23 cellular contexts compared by ENCODE assay signal in genomic region chr11:11850668-11851067, GRCh38. TPM values are rescaled to one million over a fixed set of nuclear protein-coding genes. Genes with fewer than 3 reads are reported as not detected.
DNase-seq lines count a peak whose midpoint lies in the region; ATAC-seq, FAIRE-seq and TF ChIP-seq lines count a peak whose summit lies in the region.
"Had no signal": no experiment of that assay in that cellular context is flagged by ENCODE, and none has a peak within 500 bp of the region (broad histone marks: within the 10 kb centered on the region; RNA-seq: fewer than 3 reads in every experiment).

No MANE protein-coding gene starts in this region.

- peaks cover 98% of the 10 kb centered on the region for H3K79me2 ChIP-seq in K562 (ENCODE audit: control insufficient read depth, insufficient read depth, low read length)

- H3K4me1 Mint-ChIP-seq in activated naive CD4-positive, alpha-beta T cell treated with anti-CD3 and anti-CD28 coated beads, Interleukin-2, amount 50 U/mL, for 24 hours: peaks cover 72% of the 10 kb centered on the region
- peaks cover 51% of the 10 kb centered on the region for H3K4me1 Mint-ChIP-seq in HFFc6 (ENCODE audit: low read depth)

- peaks cover 10 to 43% of the 10 kb centered on the region in 2 experiments; a peak in 4 of 5 replicates for H3K4me1 ChIP-seq in K562 (replicated peaks in 1 of 2; ENCODE audit: control insufficient read depth in 2 of 2, insufficient read depth in 2 of 2, low read length in 2 of 2)
- peaks cover 24% of the 10 kb centered on the region for H3K4me1 ChIP-seq in rectal smooth muscle tissue (ENCODE audit: control insufficient read depth, insufficient read depth, low read length)

- peak; percentile 35 for FAIRE-seq in K562 (lab: Jason Lieb, UNC)
- FAIRE-seq: A204.1, H1 had no signal

- H3K27me3 ChIP-seq in K562 (ENCODE audit: control insufficient read depth in 2 of 2, insufficient read depth in 2 of 2, low read length in 2 of 2) (no peaks in the 10 kb centered on the region), rectal smooth muscle tissue (ENCODE audit: control insufficient read depth, insufficient read depth, low read length) (no peaks in the 10 kb centered on the region)
- H3K27me3 ChIP-seq: MG63, thyroid gland had no signal

- POLR2A ChIA-PET in K562 (lab: Yijun Ruan, JAX): interaction anchor here (1.0 to 2.0 kb wide), 3 partner anchors 8 to 39 kb away, joined by 3 to 8 read pairs (median 4); no protein-coding TSS in a partner anchor

- H2AFZ ChIP-seq in K562 (ENCODE audit: low read depth, low read length): no peak overlapping the region

- no peak for TF ChIP-seq POLR2A in K562 (conservative IDR thresholded peaks at IDR 0.05)

- H3K36me3 ChIP-seq in K562 (ENCODE audit: control insufficient read depth, insufficient read depth, low read length): peaks cover 3% of the 10 kb centered on the region; the same call in 1 of the 3 replicates
- no peaks in the 10 kb centered on the region for H3K36me3 ChIP-seq in rectal smooth muscle tissue (ENCODE audit: control insufficient read depth, insufficient read depth, low read length)
- H3K36me3 ChIP-seq: MG63, thyroid gland had no signal

- H3K36me3 Mint-ChIP-seq in activated naive CD4-positive, alpha-beta T cell treated with anti-CD3 and anti-CD28 coated beads, Interleukin-2, amount 50 U/mL, for 24 hours: no peaks in the 10 kb centered on the region
- H3K36me3 Mint-ChIP-seq in HFFc6 (ENCODE audit: low read depth): peaks cover 6% of the 10 kb centered on the region

- no TSS peak for BruUV-seq in K562 (replicated peaks; lab: Mats Ljungman, UMichigan)

- intact Hi-C loops in K562 (cut with micrococcal nuclease): no loop called here

- TF ChIP-seq RAD21 in K562 (CRISPR knock-in tag; conservative IDR thresholded peaks at IDR 0.05 in 1 of 2, IDR thresholded peaks at IDR 0.05 in 1 of 2): no peak

- peaks cover 11% of the 10 kb centered on the region; the same call in 1 of the 2 replicates for H4K20me1 ChIP-seq in K562 (replicated peaks; ENCODE audit: control insufficient read depth, insufficient read depth, low read length)

- ATAC-seq in K562: peak; percentile 66
- ATAC-seq in HG03378 (IDR thresholded peaks at IDR 0.05; ENCODE audit: unreplicated experiment): no peak
- ATAC-seq: Panc1; stimulated activated naive CD8-positive, alpha-beta T cell treated with anti-CD3 and anti-CD28 coated beads, Interleukin-15, Interleukin-2, amounts not matched to agents 100 U/mL and 50 U/mL, for 24 hours had no signal

- peak overlapping the region; percentile 35 for H3K4me2 ChIP-seq in K562 (ENCODE audit: insufficient read depth, low read length)

- H3K9ac ChIP-seq in K562 (ENCODE audit: insufficient read depth in 1 of 2, low read depth in 2 of 2, low read length in 2 of 2): peak overlapping the region; percentile 8 to 63; a peak in 2 of 4 replicates
- H3K9ac ChIP-seq in rectal smooth muscle tissue (ENCODE audit: low read length): no peak overlapping the region

- H3K9me1 ChIP-seq in K562 (ENCODE audit: control insufficient read depth, insufficient read depth, low read length): no peaks in the 10 kb centered on the region

- no peak for DNase-seq in activated naive CD4-positive, alpha-beta T cell (lab: John Stamatoyannopoulos, UW)
- DNase-seq in HFFc6: no peak
- DNase-seq in K562 (ENCODE audit: extremely low read depth in 1 of 4, low spot score in 3 of 4): peak in 1 of 4 experiments; percentile 64
- DNase-seq in effector CD8-positive, alpha-beta T cell (lab: John Stamatoyannopoulos, UW): no peak
- DNase-seq in SHP77 treated with DMSO at 0.1 percent for 48 hours (lab: John Stamatoyannopoulos, UW): no peak
- DNase-seq: activated CD4-positive, alpha-beta T cell treated with anti-CD3 and anti-CD28 coated beads, Interleukin-2, amount 50 U/mL, for 4 hours; cerebellar nuclear complex; DMS153; kidney glomerular epithelial cell; MG63; NCI-H2029; NCI-H524 treated with DMSO at 0.1 percent for 48 hours; stimulated activated CD4-positive, alpha-beta T cell treated with anti-CD3 and anti-CD28 coated beads, Interleukin-15, amount 100 ng/mL, for 24 hours; stimulated activated naive CD8-positive, alpha-beta T cell treated with anti-CD3 and anti-CD28 coated beads, Interleukin-15, Interleukin-2, amounts not matched to agents 100 U/mL and 50 U/mL, for 24 hours; thyroid gland had no signal

- in situ Hi-C loops in K562 (cut with MboI): no loop called here

- peak overlapping the region; percentile 35 for H3K27ac Mint-ChIP-seq in activated naive CD4-positive, alpha-beta T cell treated with anti-CD3 and anti-CD28 coated beads, Interleukin-2, amount 50 U/mL, for 24 hours
- H3K27ac Mint-ChIP-seq in HFFc6: peak overlapping the region; percentile 69
- H3K27ac Mint-ChIP-seq: activated T-helper 2 cell treated with anti-CD3 and anti-CD28 coated beads, Interferon-gamma antibody, Interleukin-2, Interleukin-4, amounts not matched to agents 10 μg/mL and 5 μg/mL and 100 μg/mL, durations not matched to agents 14 hours and 24 hours and 36 hours; B cell had no signal

- peak overlapping the region; percentile 42 for H3K4me3 Mint-ChIP-seq in activated naive CD4-positive, alpha-beta T cell treated with anti-CD3 and anti-CD28 coated beads, Interleukin-2, amount 50 U/mL, for 24 hours
- no peak overlapping the region for H3K4me3 Mint-ChIP-seq in HFFc6
- H3K4me3 Mint-ChIP-seq: B cell had no signal

- peak overlapping the region; percentile 8; the same call in 2 of the 3 replicates for H3K27ac ChIP-seq in K562 (ENCODE audit: extremely low read depth, low read depth, low read length)
- H3K27ac ChIP-seq in rectal smooth muscle tissue (ENCODE audit: low read depth, low read length): peak overlapping the region; percentile 2

- TF ChIP-seq EP300 in K562 (IDR thresholded peaks at IDR 0.05; ENCODE audit: low read length): no peak

- CTCF ChIA-PET in K562 (lab: Yijun Ruan, JAX; ENCODE audit: low intra/inter-chr PET ratio): no interaction called here

- H3K27me3 Mint-ChIP-seq in activated naive CD4-positive, alpha-beta T cell treated with anti-CD3 and anti-CD28 coated beads, Interleukin-2, amount 50 U/mL, for 24 hours: no peaks in the 10 kb centered on the region
- H3K27me3 Mint-ChIP-seq in HFFc6 (ENCODE audit: insufficient read depth): no peaks in the 10 kb centered on the region
- H3K27me3 Mint-ChIP-seq: B cell had no signal

- 7% methylated on average over 3 of the region's 3 CpGs for WGBS in K562 (ENCODE audit: insufficient coverage, low coverage, missing lambda C conversion rate)

- TF ChIP-seq CTCF in HFFc6 (IDR thresholded peaks at IDR 0.05) (no peak), K562 (IDR thresholded peaks at IDR 0.05 in 2 of 3, conservative IDR thresholded peaks at IDR 0.05 in 1 of 3; ENCODE audit: insufficient read depth in 2 of 3, low read depth in 1 of 3, low read length in 3 of 3) (no peak)

- H3K9me3 Mint-ChIP-seq in activated naive CD4-positive, alpha-beta T cell treated with anti-CD3 and anti-CD28 coated beads, Interleukin-2, amount 50 U/mL, for 24 hours: no peaks in the 10 kb centered on the region
- H3K9me3 Mint-ChIP-seq in HFFc6: no peaks in the 10 kb centered on the region
- H3K9me3 Mint-ChIP-seq: activated T-helper 2 cell treated with anti-CD3 and anti-CD28 coated beads, Interferon-gamma antibody, Interleukin-2, Interleukin-4, amounts not matched to agents 10 μg/mL and 5 μg/mL and 100 μg/mL, durations not matched to agents 14 hours and 24 hours and 36 hours had no signal

- H3K9me3 ChIP-seq in K562 (replicated peaks; ENCODE audit: control insufficient read depth, insufficient read depth, low read depth, low read length): no peaks in the 10 kb centered on the region
- H3K9me3 ChIP-seq: MG63, thyroid gland had no signal

- H3K4me3 ChIP-seq in K562: no peak overlapping the region
- H3K4me3 ChIP-seq in rectal smooth muscle tissue (ENCODE audit: low read length): no peak overlapping the region
- H3K4me3 ChIP-seq: MG63, thyroid gland had no signal

TF ChIP-seq in K562, 482 proteins besides CTCF, POLR2A, EP300 and RAD21:
- peak; percentile 21; the same call in 1 of the 2 replicates for TF ChIP-seq L3MBTL2 (IDR thresholded peaks at IDR 0.05)
- no peak for TF ChIP-seq CAMTA2 (CRISPR knock-in tag; conservative IDR thresholded peaks at IDR 0.05)
- 0 out of 2 replicates have a peak, but pooled peaks have one; percentile 16 for TF ChIP-seq ARID1B (IDR thresholded peaks at IDR 0.05)

RNA-seq across cellular contexts. Expression of gene USP47, which starts 8.9 kb away (rescaled TPM):
- total RNA-seq in HFFc6 (2021; fragmentation: NEBNext Ultra II Directional; extraction: Animal tissue kit (Norgen Biotek cat#: 25700)): 10 to 100 TPM; 33.6 to 38.7 (median 35.1) TPM
- total RNA-seq in K562 (2011; cell fraction: chromatin; rRNA removed; ENCODE audit: low replicate concordance): 44.2 and 108 TPM in 2 replicates
- 19.7 and 22.7 TPM in 2 replicates for total RNA-seq in K562 (2011; cell fraction: nucleolus; rRNA removed)
- total RNA-seq in K562 (2011; cell fraction: nucleoplasm; rRNA removed): 41.9 and 49.6 TPM in 2 replicates
- total RNA-seq in K562 (2014; rRNA removed) (51.7 and 53.2 TPM in 2 replicates), K562 (2014; rRNA removed; fragmentation: Illumina TruSeq; extraction: Trizol) (61.1 and 76.1 TPM in 2 replicates), K562 (2015; rRNA removed; fragmentation: Illumina TruSeq; extraction: Trizol) (61.8 and 63.6 TPM in 2 replicates), K562 (2021) (34.1 and 36.1 TPM in 2 replicates)
- polyA plus RNA-seq in K562 (2011; rRNA removed) (27.1 and 31.4 TPM in 2 replicates), K562 (2014; fragmentation: Illumina TruSeq; extraction: Trizol) (32.2 and 34.7 TPM in 2 replicates), K562 (2014; fragmentation: Nextera tagmentation; extraction: Ambion mirVana) (10 to 100 TPM; 13.1 to 16.4 TPM), K562 (2014; rRNA removed) (26.0 and 32.7 TPM in 2 replicates)
- 6.1 and 10.7 TPM in 2 replicates for polyA plus RNA-seq in K562 (2011; cell fraction: cytosol; rRNA removed)
- 23.1 and 30.6 TPM in 2 replicates for polyA plus RNA-seq in K562 (2011; cell fraction: nucleus; rRNA removed)
- polyA plus RNA-seq in K562 (2012): 23.8 and 30.3 TPM in 2 replicates
- polyA minus RNA-seq in K562 (2011; rRNA and poly(A)+ RNA removed): 84.5 and 90.5 TPM in 2 replicates
- polyA minus RNA-seq in K562 (2011; cell fraction: cytosol; rRNA and poly(A)+ RNA removed): 21.7 and 22.3 TPM in 2 replicates
- polyA minus RNA-seq in K562 (2011; cell fraction: nucleus; rRNA and poly(A)+ RNA removed): 59.5 and 83.2 TPM in 2 replicates
